ENCODE assay signal across 8 cellular contexts in genomic region chr1:154219511-154219910, GRCh38. TPM values are rescaled to one million over a fixed set of nuclear protein-coding genes. Genes with fewer than 3 reads are reported as not detected.
A peak's percentile ranks its signal among the peaks of the same experiment; 100 is the strongest.
DNase-seq lines count a peak whose midpoint lies in the region; ATAC-seq, FAIRE-seq and TF ChIP-seq lines count a peak whose summit lies in the region.

No MANE protein-coding gene starts in this region.

- no peak for ATAC-seq in activated naive CD8-positive, alpha-beta T cell treated with anti-CD3 and anti-CD28 coated beads, Interleukin-2, amount 50 U/mL, for 24 hours
- ATAC-seq in GM21447 (IDR thresholded peaks at IDR 0.05; ENCODE audit: unreplicated experiment), result no peak
- ATAC-seq in GM18870 (IDR thresholded peaks at IDR 0.05; ENCODE audit: unreplicated experiment), result no peak

- CTCF ChIA-PET in BJ (lab: Yijun Ruan, JAX), result no interaction called here

- peak overlapping the region; percentile 99 for H3K4me3 Mint-ChIP-seq in activated naive CD8-positive, alpha-beta T cell treated with anti-CD3 and anti-CD28 coated beads, Interleukin-2, amount 50 U/mL, for 24 hours

- H3K27ac ChIP-seq in HUES48 (ENCODE audit: low read depth, low read length) (peak overlapping the region; percentile 100), kidney (ENCODE audit: low read depth in 2 of 2, low read length in 2 of 2) (peak overlapping the region; percentile 99), stomach (peak overlapping the region in 4 of 5 donors; percentile 96 to 100 (median 100))

- no peak for TF ChIP-seq CTCF in BJ (IDR thresholded peaks at IDR 0.05; ENCODE audit: insufficient read depth, low read depth, low read length)
- no peak for TF ChIP-seq CTCF in kidney (IDR thresholded peaks at IDR 0.05; ENCODE audit: borderline replicate concordance, extremely low read depth, insufficient read depth)
- TF ChIP-seq CTCF in stomach (IDR thresholded peaks at IDR 0.05), result no peak

- no peak for TF ChIP-seq EP300 in stomach (IDR thresholded peaks at IDR 0.05)

- H3K27me3 ChIP-seq in BJ (ENCODE audit: control insufficient read depth, insufficient read depth, low read length), result no peaks in the 10 kb centered on the region
- H3K27me3 ChIP-seq in HUES48 (ENCODE audit: control insufficient read depth, insufficient read depth, low read length), result no peaks in the 10 kb centered on the region
- H3K27me3 ChIP-seq in stomach, result no peaks in the 10 kb centered on the region

- H3K9me3 ChIP-seq in HUES48 (ENCODE audit: control insufficient read depth, insufficient read depth, low read length) (no peaks in the 10 kb centered on the region), kidney (ENCODE audit: control insufficient read depth in 1 of 2, low read length in 2 of 2) (no peaks in the 10 kb centered on the region), stomach (no peaks in the 10 kb centered on the region)

- H3K4me1 ChIP-seq in HUES48 (ENCODE audit: control insufficient read depth, insufficient read depth, low read length) (peaks cover 22% of the 10 kb centered on the region), kidney (ENCODE audit: control insufficient read depth in 1 of 2, insufficient read depth in 1 of 2, low read depth in 1 of 2, low read length in 2 of 2) (peaks cover 10 to 30% of the 10 kb centered on the region in 2 donors), stomach (peaks cover 51 to 78% (median 63%) of the 10 kb centered on the region in 4 donors)

- no peak for TF ChIP-seq POLR2A in stomach (IDR thresholded peaks at IDR 0.05)

- peaks cover 4% of the 10 kb centered on the region for H3K27me3 Mint-ChIP-seq in activated naive CD8-positive, alpha-beta T cell treated with anti-CD3 and anti-CD28 coated beads, Interleukin-2, amount 50 U/mL, for 24 hours

- H3K4me3 ChIP-seq in BJ (ENCODE audit: low read depth, low read length) (peak overlapping the region; percentile 84), HUES48 (ENCODE audit: low read depth, low read length) (peak overlapping the region; percentile 97), kidney (ENCODE audit: low read length in 2 of 2) (peak overlapping the region; percentile 90 to 94), stomach (peak overlapping the region; percentile 81 to 99 (median 86))

- DNase-seq in BJ (ENCODE audit: low read depth) (no peak), kidney (no peak), stomach (no peak), middle frontal gyrus (ENCODE audit: extremely low spot score, low spot score) (no peak)
- DNase-seq in activated naive CD8-positive, alpha-beta T cell treated with anti-CD3 and anti-CD28 coated beads, Interleukin-2, amount 50 U/mL, for 24 hours, result peak; percentile 11

- intact Hi-C loops in kidney (cut with DNase I), result no loop called here
- intact Hi-C loops in stomach (cut with DNase I; ENCODE audit: low total_unique reads), result no loop called here

- H3K27ac Mint-ChIP-seq in activated naive CD8-positive, alpha-beta T cell treated with anti-CD3 and anti-CD28 coated beads, Interleukin-2, amount 50 U/mL, for 24 hours, result peak overlapping the region; percentile 99

- H3K9me3 Mint-ChIP-seq in activated naive CD8-positive, alpha-beta T cell treated with anti-CD3 and anti-CD28 coated beads, Interleukin-2, amount 50 U/mL, for 24 hours, result peaks cover 9% of the 10 kb centered on the region

- 6 to 15% (median 8%) methylated on average over 5 of the region's 5 CpGs for WGBS in stomach, 5 donors

- H3K36me3 ChIP-seq in BJ (ENCODE audit: control insufficient read depth, insufficient read depth, low read length) (no peaks in the 10 kb centered on the region; the same call in 1 of the 2 replicates), HUES48 (ENCODE audit: control insufficient read depth, insufficient read depth, low read length) (peaks cover 42% of the 10 kb centered on the region), kidney (ENCODE audit: control insufficient read depth in 1 of 2, insufficient read depth in 2 of 2, low read length in 2 of 2) (peaks cover 5 to 23% of the 10 kb centered on the region in 2 donors), stomach (peaks cover 18 to 38% (median 36%) of the 10 kb centered on the region in 4 donors)

- peaks cover 73% of the 10 kb centered on the region for H3K4me1 Mint-ChIP-seq in activated naive CD8-positive, alpha-beta T cell treated with anti-CD3 and anti-CD28 coated beads, Interleukin-2, amount 50 U/mL, for 24 hours

- H3K36me3 Mint-ChIP-seq in activated naive CD8-positive, alpha-beta T cell treated with anti-CD3 and anti-CD28 coated beads, Interleukin-2, amount 50 U/mL, for 24 hours (ENCODE audit: low read depth), result peaks cover 61% of the 10 kb centered on the region

- no peak for FAIRE-seq in kidney (lab: Jason Lieb, UNC)

- POLR2A ChIA-PET in BJ (lab: Charles Lee), result no interaction called here

- H3K9ac ChIP-seq in HUES48 (ENCODE audit: low read depth, low read length) (peak overlapping the region; percentile 99), kidney (ENCODE audit: low read length in 2 of 2) (peak overlapping the region; percentile 92 to 100)

RNA-seq across cellular contexts. Expression of gene UBAP2L, which starts 1.2 kb away (rescaled TPM):
- polyA plus RNA-seq in BJ (2011; rRNA removed), result 111 and 134 TPM in 2 replicates
- polyA minus RNA-seq in BJ (2011; rRNA and poly(A)+ RNA removed), result 86.7 and 88.4 TPM in 2 replicates
- 131 TPM for total RNA-seq in kidney
- 46.2 TPM for polyA plus RNA-seq in kidney (ENCODE audit: insufficient read depth, low read depth, low replicate concordance)
- total RNA-seq in stomach, result 100 to 1,000 TPM in 2 of 5 donors, 10 to 100 TPM in 3; 25.2 to 109 (median 90.6) TPM
- 10 to 100 TPM; 41.1 to 44.8 (median 43.4) TPM for polyA plus RNA-seq in stomach

RNA-seq across cellular contexts. Expression of gene CFAP141, which starts 13.4 kb away (rescaled TPM):
- polyA plus RNA-seq in BJ (2011; rRNA removed) (not detected in 2 replicates), kidney (ENCODE audit: insufficient read depth, low read depth, low replicate concordance) (not detected), stomach (not detected)
- not detected in 2 replicates for polyA minus RNA-seq in BJ (2011; rRNA and poly(A)+ RNA removed)
- total RNA-seq in kidney (not detected), stomach (not detected)

RNA-seq across cellular contexts. Expression of gene TPM3, which starts 27.6 kb away (rescaled TPM):
- 275 and 376 TPM in 2 replicates for polyA plus RNA-seq in BJ (2011; rRNA removed)
- polyA minus RNA-seq in BJ (2011; rRNA and poly(A)+ RNA removed), result 57.2 and 68.9 TPM in 2 replicates
- total RNA-seq in kidney, result 315 TPM
- 156 TPM for polyA plus RNA-seq in kidney (ENCODE audit: insufficient read depth, low read depth, low replicate concordance)
- total RNA-seq in stomach, result 100 to 1,000 TPM in 4 of 5 donors, 10 to 100 TPM in 1; 32.7 to 293 (median 214) TPM
- 100 to 1,000 TPM; 101 to 364 (median 159) TPM for polyA plus RNA-seq in stomach

RNA-seq across cellular contexts. Expression of gene HAX1, which starts 52.9 kb away (rescaled TPM):
- 268 and 270 TPM in 2 replicates for polyA plus RNA-seq in BJ (2011; rRNA removed)
- polyA minus RNA-seq in BJ (2011; rRNA and poly(A)+ RNA removed), result 62.6 and 137 TPM in 2 replicates
- 74.8 TPM for total RNA-seq in kidney
- 153 TPM for polyA plus RNA-seq in kidney (ENCODE audit: insufficient read depth, low read depth, low replicate concordance)
- total RNA-seq in stomach, result 100 to 1,000 TPM in 1 of 5 donors, 10 to 100 TPM in 4; 36.2 to 167 (median 61.0) TPM
- 100 to 1,000 TPM; 100 to 136 (median 120) TPM for polyA plus RNA-seq in stomach
